1 cellular context compared by ENCODE assay signal in genomic region chr3:169150343-169150742, GRCh38.
TF ChIP-seq lines count a peak whose summit lies in the region.

No MANE protein-coding gene starts in this region.

TF ChIP-seq in IMR-90, 13 proteins besides CTCF, POLR2A, EP300 and RAD21 (continued from another document):
- TF ChIP-seq USF2 (IDR thresholded peaks at IDR 0.05; ENCODE audit: low read depth, low read length): no peak
- no peak for TF ChIP-seq SMC3 (IDR thresholded peaks at IDR 0.05; ENCODE audit: low read depth, low read length)
- TF ChIP-seq ELK1 (IDR thresholded peaks at IDR 0.05; ENCODE audit: borderline replicate concordance, low read depth, low read length): no peak
- no peak for TF ChIP-seq CEBPB (IDR thresholded peaks at IDR 0.05; ENCODE audit: low read depth, low read length)
- no peak for TF ChIP-seq RCOR1 (IDR thresholded peaks at IDR 0.05; ENCODE audit: insufficient replicate concordance, low read length)
- TF ChIP-seq MAFK (IDR thresholded peaks at IDR 0.05; ENCODE audit: low read depth, low read length): no peak
- no peak for TF ChIP-seq MAZ (IDR thresholded peaks at IDR 0.05; ENCODE audit: borderline replicate concordance, low read depth, low read length)
- no peak for TF ChIP-seq RFX5 (IDR thresholded peaks at IDR 0.05; ENCODE audit: low read depth, low read length)
- no peak for TF ChIP-seq NFE2L2 (IDR thresholded peaks at IDR 0.05; ENCODE audit: low read depth, low read length)
- no peak for TF ChIP-seq CHD1 (IDR thresholded peaks at IDR 0.05; ENCODE audit: low read depth, low read length)
- TF ChIP-seq MXI1 (IDR thresholded peaks at IDR 0.05; ENCODE audit: borderline replicate concordance, low read depth, low read length): no peak
- no peak for TF ChIP-seq FOS (IDR thresholded peaks at IDR 0.05; ENCODE audit: low read depth, low read length)
